ENCODE assay signal across 28 cellular contexts in genomic region chr5:167412506-167412905, GRCh38.
"Had no signal": no experiment of that assay in that cellular context is flagged by ENCODE, and none has a peak within 500 bp of the region (broad histone marks: within the 10 kb centered on the region; RNA-seq: fewer than 3 reads in every experiment).

No MANE protein-coding gene starts in this region.

- ATAC-seq: activated CD8-positive, alpha-beta T cell treated with anti-CD3 and anti-CD28 coated beads, Interleukin-2, amount 10 ng/mL, durations not matched to agents 7 days and 5 days; WTC11 had no signal

- H3K27me3 ChIP-seq: adrenal gland, Peyer's patch, SJCRH30 had no signal

- H3K36me3 ChIP-seq: adrenal gland, Peyer's patch, SJCRH30 had no signal

- H3K27me3 Mint-ChIP-seq: activated naive CD8-positive, alpha-beta T cell treated with anti-CD3 and anti-CD28 coated beads, Interleukin-2, amount 10 ng/mL, durations not matched to agents 7 days and 5 days had no signal

- FAIRE-seq: bronchial epithelial cell had no signal

- H3K27ac ChIP-seq: adrenal gland, Peyer's patch, RWPE1, SJCRH30 had no signal

- H3K4me3 ChIP-seq: adrenal gland, Peyer's patch, SJCRH30 had no signal

- H3K9me3 ChIP-seq: adrenal gland, Peyer's patch, SJCRH30 had no signal

- H3K36me3 Mint-ChIP-seq: activated naive CD8-positive, alpha-beta T cell treated with anti-CD3 and anti-CD28 coated beads, Interleukin-2, amount 10 ng/mL, durations not matched to agents 7 days and 5 days; WTC11 had no signal

- H3K4me1 ChIP-seq: adrenal gland, Peyer's patch, SJCRH30 had no signal

- H3K4me1 Mint-ChIP-seq: activated naive CD8-positive, alpha-beta T cell treated with anti-CD3 and anti-CD28 coated beads, Interleukin-2, amount 10 ng/mL, durations not matched to agents 7 days and 5 days had no signal

- H3K4me3 Mint-ChIP-seq: activated CD8-positive, alpha-beta T cell treated with anti-CD3 and anti-CD28 coated beads, Interleukin-2, amount 10 ng/mL, durations not matched to agents 7 days and 5 days; activated naive CD8-positive, alpha-beta T cell treated with anti-CD3 and anti-CD28 coated beads, Interleukin-2, amount 10 ng/mL, durations not matched to agents 7 days and 5 days; T-helper 1 cell treated with Interleukin-12 subunit alpha and Interleukin-12 subunit beta and Interleukin-4 antibody, amounts not matched to agents 30 μg/mL and 1 μg/mL, for 36 hours; WTC11 had no signal

- DNase-seq: activated CD4-positive, alpha-beta T cell treated with anti-CD3 and anti-CD28 coated beads for 48 hours; activated CD4-positive, alpha-beta T cell treated with anti-CD3 and anti-CD28 coated beads, Interleukin-2, amount 50 U/mL, for 4 hours; activated CD4-positive, CD25-positive, alpha-beta regulatory T cell treated with anti-CD3 and anti-CD28 coated beads, Interleukin-2, amount 50 U/mL, for 72 hours; activated CD8-positive, alpha-beta memory T cell treated with anti-CD3 and anti-CD28 coated beads, Interleukin-2, amount 50 U/mL, for 48 hours; activated CD8-positive, alpha-beta T cell treated with anti-CD3 and anti-CD28 coated beads, Interleukin-2, amount 10 ng/mL, durations not matched to agents 7 days and 5 days; activated naive CD4-positive, alpha-beta T cell treated with anti-CD3 and anti-CD28 coated beads, Interleukin-2, amount 50 U/mL, for 16 hours; activated naive CD8-positive, alpha-beta T cell treated with anti-CD3 and anti-CD28 coated beads, Interleukin-2, amount 10 ng/mL, durations not matched to agents 7 days and 5 days; activated T-cell treated with anti-CD3 and anti-CD28 coated beads, Interleukin-2, amount 50 U/mL, for 1 hour; adrenal gland; aorta; central memory CD4-positive, alpha-beta T cell; Karpas-422; NCI-H1417; NCI-H1930; NCI-H2107; NCI-H2171 treated with DMSO at 0.1 percent for 48 hours; NCI-H345; NCI-H510A; NCI-H526 treated with DMSO at 0.1 percent for 48 hours; NK-92 treated with Interleukin-12 subunit alpha and Interleukin-12 subunit beta, amount 100 ng/mL, for 24 hours; Peyer's patch; Right ventricle myocardium superior; SJCRH30; T-helper 9 cell had no signal

- H3K27ac Mint-ChIP-seq: activated CD8-positive, alpha-beta T cell treated with anti-CD3 and anti-CD28 coated beads, Interleukin-2, amount 10 ng/mL, durations not matched to agents 7 days and 5 days; activated naive CD8-positive, alpha-beta T cell treated with anti-CD3 and anti-CD28 coated beads, Interleukin-2, amount 10 ng/mL, durations not matched to agents 7 days and 5 days; T-helper 1 cell treated with Interleukin-12 subunit alpha and Interleukin-12 subunit beta and Interleukin-4 antibody, amounts not matched to agents 30 μg/mL and 1 μg/mL, for 36 hours; WTC11 had no signal
